In the genomic region with DNA sequence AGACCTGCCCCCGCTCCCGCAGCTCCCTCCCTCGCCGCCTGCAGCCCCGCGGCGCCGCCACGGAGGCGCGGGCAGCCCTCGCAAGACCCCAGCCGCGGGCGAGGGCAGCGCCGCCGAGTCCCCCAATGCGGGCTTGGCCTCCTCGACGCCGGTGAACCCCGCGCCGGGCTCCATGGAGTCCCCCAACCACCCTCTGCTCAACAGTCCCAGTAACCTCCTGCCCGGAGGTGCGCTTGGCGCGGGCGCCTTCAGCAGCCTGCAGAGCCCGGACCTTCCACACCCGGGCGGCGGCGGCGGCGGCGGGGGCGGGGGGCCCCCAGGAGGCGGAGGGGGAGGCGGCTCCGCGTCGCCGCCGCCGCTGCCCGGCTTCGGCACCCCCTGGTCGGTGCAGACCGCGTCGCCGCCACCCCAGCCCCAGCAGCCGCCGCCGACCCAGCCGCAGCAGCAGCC, we compare ENCODE assay signal across 8 cellular contexts. TPM values are rescaled to one million over a fixed set of nuclear protein-coding genes. Genes with fewer than 3 reads are reported as not detected.
DNase-seq lines count a peak whose midpoint lies in the region; ATAC-seq and TF ChIP-seq lines count a peak whose summit lies in the region.

No MANE protein-coding gene starts in this region.

- peak overlapping the region; percentile 90 to 100 for H3K9ac ChIP-seq in colonic mucosa (ENCODE audit: low read depth in 2 of 2, low read length in 2 of 2)

- TF ChIP-seq CTCF in WI38 (IDR thresholded peaks at IDR 0.05; ENCODE audit: low read depth, low read length) = no peak
- TF ChIP-seq CTCF in colonic mucosa (IDR thresholded peaks at IDR 0.05) = no peak
- TF ChIP-seq CTCF in lower lobe of right lung (IDR thresholded peaks at IDR 0.05) = no peak

- peak overlapping the region; percentile 98 for H3K27ac ChIP-seq in colonic mucosa
- H3K27ac ChIP-seq in lower lobe of right lung = peak overlapping the region; percentile 100

- H3K36me3 ChIP-seq in colonic mucosa (no peaks in the 10 kb centered on the region), lower lobe of right lung (peaks cover 12% of the 10 kb centered on the region)

- H3K4me1 ChIP-seq in colonic mucosa = no peaks in the 10 kb centered on the region
- H3K4me1 ChIP-seq in lower lobe of right lung = peaks cover 32% of the 10 kb centered on the region

- H3K4me3 ChIP-seq in WI38 (ENCODE audit: low read depth, low read length) (peak overlapping the region; percentile 89), colonic mucosa (peak overlapping the region; percentile 85), lower lobe of right lung (peak overlapping the region; percentile 73)

- no peaks in the 10 kb centered on the region for H3K9me3 ChIP-seq in colonic mucosa
- no peaks in the 10 kb centered on the region for H3K9me3 ChIP-seq in lower lobe of right lung

- ATAC-seq in HG03280 (IDR thresholded peaks at IDR 0.05; ENCODE audit: unreplicated experiment) (peak; percentile 20), lower lobe of right lung (peak in 1 of 2 donors; percentile 1)

- intact Hi-C loops in colonic mucosa (cut with DNase I) (no loop called here), lower lobe of right lung (cut with DNase I) (no loop called here)

- peak; percentile 85 for DNase-seq in activated CD8-positive, alpha-beta memory T cell treated with anti-CD3 and anti-CD28 coated beads for 24 hours
- no peak for DNase-seq in activated CD8-positive, alpha-beta memory T cell treated with anti-CD3 and anti-CD28 coated beads, Interleukin-2, amount 50 U/mL, for 48 hours
- DNase-seq in colonic mucosa (peak; percentile 54), lower lobe of right lung (peak; percentile 79), NCI-H526 treated with DMSO at 0.1 percent for 48 hours (lab: John Stamatoyannopoulos, UW) (no peak)
- DNase-seq in stimulated activated CD8-positive, alpha-beta memory T cell treated with anti-CD3 and anti-CD28 coated beads, Interleukin-12 subunit alpha, Interleukin-12 subunit beta, amount 100 ng/mL, for 24 hours (ENCODE audit: extremely low read depth) = peak; percentile 30

- H3K27me3 ChIP-seq in colonic mucosa (no peaks in the 10 kb centered on the region), lower lobe of right lung (ENCODE audit: low read depth) (no peaks in the 10 kb centered on the region)

RNA-seq across cellular contexts. Expression of gene CPEB2, which starts 1.2 kb away (rescaled TPM):
- total RNA-seq in colonic mucosa (10 to 100 TPM; 12.0 to 30.8 TPM), lower lobe of right lung (22.5 TPM)

Comparison
In these comparisons a context has a peak if more than half of its experiments do, and no peak if none do; other contexts are left out.
1. DNase-seq: peak in activated CD8-positive, alpha-beta memory T cell treated with anti-CD3 and anti-CD28 coated beads for 24 hours (single experiment), colonic mucosa (single experiment), lower lobe of right lung (single experiment) and stimulated activated CD8-positive, alpha-beta memory T cell treated with anti-CD3 and anti-CD28 coated beads, Interleukin-12 subunit alpha, Interleukin-12 subunit beta, amount 100 ng/mL, for 24 hours (single experiment); none in activated CD8-positive, alpha-beta memory T cell treated with anti-CD3 and anti-CD28 coated beads, Interleukin-2, amount 50 U/mL, for 48 hours (single experiment) and NCI-H526 treated with DMSO at 0.1 percent for 48 hours (single experiment).
2. Peak in every context shown above with its lines, with median percentiles within 50 percentile points of each other: H3K4me3 ChIP-seq.